16 cellular contexts compared by ENCODE assay signal in the genomic region with DNA sequence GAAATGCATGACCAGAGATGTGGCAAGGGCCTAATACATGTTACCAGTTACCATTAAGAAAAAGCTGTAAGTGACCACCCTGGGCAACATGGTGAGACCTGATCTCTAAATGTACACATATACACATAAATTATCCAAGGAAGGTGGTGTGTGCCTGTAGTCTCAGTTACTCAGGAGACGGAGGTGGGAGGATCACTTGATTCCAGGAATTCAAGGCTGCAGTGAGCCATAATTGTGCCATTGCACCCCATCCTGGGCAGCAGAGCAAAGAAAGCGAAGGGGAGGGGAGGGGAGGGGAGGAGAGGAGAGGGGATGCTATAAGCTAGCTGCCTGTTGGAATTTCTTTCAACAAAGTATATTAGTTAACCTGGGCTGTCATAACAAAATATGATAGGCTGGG.
A peak's percentile ranks its signal among the peaks of the same experiment; 100 is the strongest.
DNase-seq lines count a peak whose midpoint lies in the region; ATAC-seq and TF ChIP-seq lines count a peak whose summit lies in the region.
"Had no signal": no experiment of that assay in that cellular context is flagged by ENCODE, and none has a peak within 500 bp of the region (broad histone marks: within the 10 kb centered on the region; RNA-seq: fewer than 3 reads in every experiment).

No MANE protein-coding gene starts in this region.

- H3K9me3 ChIP-seq in testis = no peaks in the 10 kb centered on the region
- no peaks in the 10 kb centered on the region for H3K9me3 ChIP-seq in aorta (ENCODE audit: control insufficient read depth, low read length)
- H3K9me3 ChIP-seq: BE2C had no signal

- TF ChIP-seq CTCF in testis (IDR thresholded peaks at IDR 0.05) = no peak

- no peaks in the 10 kb centered on the region for H3K4me1 ChIP-seq in testis
- H3K4me1 ChIP-seq in aorta (ENCODE audit: control insufficient read depth in 1 of 2, insufficient read depth in 2 of 2, low read length in 2 of 2) = no peaks in the 10 kb centered on the region
- H3K4me1 ChIP-seq: BE2C, BLaER1 had no signal

- H3K36me3 ChIP-seq in testis (ENCODE audit: low read depth, missing control alignments) (no peaks in the 10 kb centered on the region), aorta (ENCODE audit: control insufficient read depth in 1 of 2, insufficient read depth in 2 of 2, low read length in 1 of 2) (no peaks in the 10 kb centered on the region)
- H3K36me3 ChIP-seq: BE2C, BLaER1 had no signal

- H3K27me3 ChIP-seq in testis = no peaks in the 10 kb centered on the region
- no peaks in the 10 kb centered on the region for H3K27me3 ChIP-seq in aorta (ENCODE audit: control insufficient read depth in 1 of 2, insufficient read depth in 2 of 2, low read length in 1 of 2)
- H3K27me3 ChIP-seq: BE2C, BLaER1 had no signal

- ATAC-seq in aorta (ENCODE audit: low FRiP score) = no peak

- peak; percentile 94 for DNase-seq in left kidney (ENCODE audit: low read depth, low spot score)
- peak; percentile 42 for DNase-seq in posterior vena cava (ENCODE audit: low spot score)
- no peak for DNase-seq in testis
- no peak for DNase-seq in aorta
- no peak for DNase-seq in D341Med (ENCODE audit: low spot score)
- DNase-seq: 8988T; ACHN; BE2C; C1 segment of cervical spinal cord; CD4-positive, alpha-beta memory T cell; CD4-positive, CD25-positive, alpha-beta regulatory T cell; CD8-positive, alpha-beta memory T cell; COR-L47; DMS79 treated with DMSO at 0.1 percent for 48 hours; GF-D8 had no signal

- 81 to 89% methylated on average over 2 of the region's 2 CpGs for WGBS in testis, 2 donors
- 91% methylated on average over 2 of the region's 2 CpGs for WGBS in aorta, 2 donors

- intact Hi-C loops in posterior vena cava (cut with DNase I) = no loop called here
- intact Hi-C loops in testis (cut with DNase I; ENCODE audit: low total_unique reads) = no loop called here
- intact Hi-C loops in aorta (cut with DNase I) = no loop called here

- H3K4me3 ChIP-seq in testis (no peak overlapping the region), aorta (ENCODE audit: low read length in 2 of 2) (no peak overlapping the region)
- H3K4me3 ChIP-seq: BLaER1 had no signal

- no peak overlapping the region for H3K27ac ChIP-seq in testis
- H3K27ac ChIP-seq in aorta (ENCODE audit: low read depth in 1 of 2, low read length in 2 of 2) = no peak overlapping the region
- H3K27ac ChIP-seq: BLaER1 had no signal

- no peak for TF ChIP-seq POLR2A in testis (IDR thresholded peaks at IDR 0.05)

Comparison
In these comparisons a context has a peak if more than half of its experiments do, and no peak if none do; other contexts are left out.
1. DNase-seq: peak in left kidney (single experiment) and posterior vena cava (single experiment); none in testis (single experiment), aorta (0 of 2) and D341Med (single experiment).